In the genomic region with DNA sequence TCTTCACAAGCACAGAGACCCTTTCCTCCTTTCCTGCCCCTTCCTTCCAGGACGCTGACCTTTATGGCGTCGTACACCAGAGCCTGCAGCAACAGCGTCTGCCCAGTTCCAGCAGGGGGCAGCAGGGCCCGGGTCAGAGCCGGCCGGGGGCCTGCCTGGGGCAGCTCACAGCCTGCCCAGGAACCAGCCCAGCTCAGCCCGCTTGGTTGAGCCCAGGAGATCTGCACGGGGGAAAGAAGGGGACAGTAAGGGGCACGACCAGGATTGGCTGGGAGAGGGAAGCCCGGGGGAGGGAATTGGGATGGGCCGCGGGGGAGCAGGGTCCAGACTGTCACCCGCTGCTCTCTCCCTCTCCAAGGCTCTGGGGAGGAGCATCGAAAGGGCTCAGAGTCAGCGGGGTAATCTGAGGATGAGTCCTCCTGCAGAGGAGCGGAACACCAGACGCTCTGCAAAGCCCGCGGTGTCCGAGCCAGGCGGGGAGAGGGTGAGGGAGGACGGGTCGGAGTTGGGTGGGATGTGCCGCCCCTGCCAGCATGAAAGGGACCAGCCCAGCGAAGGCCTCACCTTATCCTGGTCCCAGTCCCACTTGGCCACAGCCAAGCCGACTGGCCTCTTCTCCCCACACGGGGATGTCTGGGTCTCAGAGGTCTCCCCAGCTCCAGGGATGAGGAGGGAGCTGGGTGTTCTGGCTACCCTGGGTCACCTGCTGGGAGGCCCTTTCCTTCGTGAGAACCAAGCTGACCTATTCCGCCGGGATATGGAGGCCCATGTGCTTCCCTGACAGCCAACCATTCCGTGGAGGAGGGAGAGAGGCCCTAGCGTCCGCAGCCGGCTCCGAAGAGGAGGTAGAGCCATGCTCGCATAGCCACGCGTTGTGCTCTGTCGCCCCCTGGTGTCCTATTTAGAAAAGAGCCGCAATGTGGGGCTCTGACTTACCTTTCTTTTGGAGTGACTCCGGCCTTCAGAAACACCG, we compare ENCODE assay signal across 8 cellular contexts. TPM values are rescaled to one million over a fixed set of nuclear protein-coding genes. Genes with fewer than 3 reads are reported as not detected.
DNase-seq lines count a peak whose midpoint lies in the region; FAIRE-seq and TF ChIP-seq lines count a peak whose summit lies in the region.

No MANE protein-coding gene starts in this region.

- FAIRE-seq in frontal cortex (lab: Jason Lieb, UNC) = no peak

- peak overlapping the region; percentile 83 for H3K4me3 Mint-ChIP-seq in activated naive CD4-positive, alpha-beta T cell treated with anti-CD3 and anti-CD28 coated beads for 36 hours

- peaks cover 11% of the 10 kb centered on the region for H3K4me1 Mint-ChIP-seq in activated naive CD4-positive, alpha-beta T cell treated with anti-CD3 and anti-CD28 coated beads for 36 hours (ENCODE audit: low read depth)

- H3K4me3 ChIP-seq in BE2C (ENCODE audit: low read depth, low read length) (peak overlapping the region; percentile 60), neutrophil (ENCODE audit: low read depth in 1 of 2, low read length in 1 of 2) (peak overlapping the region; percentile 33 to 53), subcutaneous abdominal adipose tissue (ENCODE audit: low read depth in 1 of 5, low read length in 5 of 5) (peak overlapping the region; percentile 30 to 66 (median 54))

- H3K4me1 ChIP-seq in BE2C (peaks cover 19% of the 10 kb centered on the region), neutrophil (ENCODE audit: control insufficient read depth in 1 of 2, insufficient read depth in 1 of 2, low read depth in 1 of 2, low read length in 1 of 2) (peaks cover 11 to 13% of the 10 kb centered on the region in 2 experiments), subcutaneous abdominal adipose tissue (ENCODE audit: control insufficient read depth in 5 of 5, insufficient read depth in 5 of 5, low read length in 5 of 5) (peaks cover 0 to 20% (median 19%) of the 10 kb centered on the region in 5 donors)

- H3K36me3 Mint-ChIP-seq in activated naive CD4-positive, alpha-beta T cell treated with anti-CD3 and anti-CD28 coated beads for 36 hours (ENCODE audit: low read depth) = no peaks in the 10 kb centered on the region

- H3K27me3 Mint-ChIP-seq in activated naive CD4-positive, alpha-beta T cell treated with anti-CD3 and anti-CD28 coated beads for 36 hours (ENCODE audit: low read depth) = peaks cover 9% of the 10 kb centered on the region

- CTCF ChIA-PET in activated naive CD4-positive, alpha-beta T cell treated with anti-CD3 and anti-CD28 coated beads for 36 hours (lab: Charles Lee) = interaction anchor here (0.6 to 3.3 kb wide), 28 partner anchors 8 to 1684 kb away, joined by 3 to 96 read pairs (median 4); a partner anchor contains a TSS

- H3K9ac ChIP-seq in subcutaneous abdominal adipose tissue (ENCODE audit: low read length in 5 of 5) = peak overlapping the region in 3 of 5 donors; percentile 52 to 63 (median 61)

- H3K27ac ChIP-seq in neutrophil (no peak overlapping the region), subcutaneous abdominal adipose tissue (ENCODE audit: low read depth, low read length) (no peak overlapping the region)

- H3K27me3 ChIP-seq in BE2C (no peaks in the 10 kb centered on the region), neutrophil (peaks cover 93% of the 10 kb centered on the region), subcutaneous abdominal adipose tissue (ENCODE audit: control insufficient read depth in 5 of 5, insufficient read depth in 4 of 5, low read length in 5 of 5) (peaks cover 0 to 8% (median 0%) of the 10 kb centered on the region in 5 donors)

- intact Hi-C loops in activated naive CD4-positive, alpha-beta T cell treated with anti-CD3 and anti-CD28 coated beads for 36 hours (cut with micrococcal nuclease) = loop anchor here (1.0 to 2.0 kb wide), 4 partner anchors 67 to 352 kb away; a partner anchor contains a TSS

- H3K27ac Mint-ChIP-seq in activated naive CD4-positive, alpha-beta T cell treated with anti-CD3 and anti-CD28 coated beads for 36 hours = peak overlapping the region; percentile 46

- TF ChIP-seq CTCF in BE2C (IDR thresholded peaks at IDR 0.05; ENCODE audit: low read depth, low read length) (peak; percentile 94), GM20000 (IDR thresholded peaks at IDR 0.05; ENCODE audit: extremely low read depth, missing control alignments) (peak; percentile 93), neutrophil (IDR thresholded peaks at IDR 0.05) (peak; percentile 76)

- H3K36me3 ChIP-seq in BE2C (no peaks in the 10 kb centered on the region), neutrophil (no peaks in the 10 kb centered on the region), subcutaneous abdominal adipose tissue (ENCODE audit: control insufficient read depth in 5 of 5, insufficient read depth in 5 of 5, low read length in 5 of 5) (peaks cover 0 to 4% (median 0%) of the 10 kb centered on the region in 5 donors)

- H3K9me3 ChIP-seq in BE2C (no peaks in the 10 kb centered on the region), neutrophil (no peaks in the 10 kb centered on the region), subcutaneous abdominal adipose tissue (ENCODE audit: control insufficient read depth in 5 of 5, low read length in 5 of 5) (no peaks in the 10 kb centered on the region)

- H3K9me3 Mint-ChIP-seq in activated naive CD4-positive, alpha-beta T cell treated with anti-CD3 and anti-CD28 coated beads for 36 hours = no peaks in the 10 kb centered on the region

- DNase-seq in BE2C = peak; percentile 95
- peak; percentile 94 for DNase-seq in GM20000 (ENCODE audit: low spot score)
- peak; percentile 92 for DNase-seq in NAMALWA (ENCODE audit: low spot score)
- peak; percentile 93 for DNase-seq in SK-N-DZ (ENCODE audit: low spot score)
- DNase-seq in activated naive CD4-positive, alpha-beta T cell treated with anti-CD3 and anti-CD28 coated beads for 36 hours = peak; percentile 92
- peak; percentile 83 to 93 for DNase-seq in frontal cortex (ENCODE audit: low spot score in 2 of 2)

RNA-seq across cellular contexts. Expression of a gene that starts 7.4 kb away (rescaled TPM):
- 92.6 TPM for polyA plus RNA-seq in BE2C (2012; ENCODE audit: insufficient read depth, insufficient read length, low read depth)
- 12.8 and 19.9 TPM in 2 replicates for polyA plus RNA-seq in SK-N-DZ (2014; cell fraction: cytosol; rRNA removed)
- polyA plus RNA-seq in SK-N-DZ (2014; cell fraction: nucleus; rRNA removed) = 20.2 and 27.7 TPM in 2 replicates
- total RNA-seq in activated naive CD4-positive, alpha-beta T cell treated with anti-CD3 and anti-CD28 coated beads for 36 hours = not detected
- 6.9 TPM for total RNA-seq in frontal cortex

RNA-seq across cellular contexts. Expression of a gene that starts 37.6 kb away (rescaled TPM):
- 4.5 TPM for polyA plus RNA-seq in BE2C (2012; ENCODE audit: insufficient read depth, insufficient read length, low read depth)
- polyA plus RNA-seq in SK-N-DZ (2014; cell fraction: cytosol; rRNA removed) = 1.6 and 2.2 TPM in 2 replicates
- polyA plus RNA-seq in SK-N-DZ (2014; cell fraction: nucleus; rRNA removed) = 4.6 and 6.5 TPM in 2 replicates
- under 1 TPM; 0.17 to 0.41 TPM for total RNA-seq in activated naive CD4-positive, alpha-beta T cell treated with anti-CD3 and anti-CD28 coated beads for 36 hours
- total RNA-seq in frontal cortex = 6.9 TPM
